11 cellular contexts compared by ENCODE assay signal in genomic region chr5:151678146-151678545, GRCh38. TPM values are rescaled to one million over a fixed set of nuclear protein-coding genes. Genes with fewer than 3 reads are reported as not detected.
DNase-seq lines count a peak whose midpoint lies in the region; ATAC-seq, FAIRE-seq and TF ChIP-seq lines count a peak whose summit lies in the region.
"Had no signal": no experiment of that assay in that cellular context is flagged by ENCODE, and none has a peak within 500 bp of the region (broad histone marks: within the 10 kb centered on the region; RNA-seq: fewer than 3 reads in every experiment).

No MANE protein-coding gene starts in this region.

- peak overlapping the region; percentile 99 for H3K4me3 Mint-ChIP-seq in astrocyte (ENCODE audit: unreplicated experiment)
- H3K4me3 Mint-ChIP-seq in CD4-positive, alpha-beta memory T cell, result no peak overlapping the region
- H3K4me3 Mint-ChIP-seq: memory B cell had no signal

- H3K79me2 ChIP-seq in astrocyte (ENCODE audit: insufficient read depth, low read length), result peaks cover 98% of the 10 kb centered on the region

- peak overlapping the region; percentile 56 for H3K27ac Mint-ChIP-seq in astrocyte (ENCODE audit: unreplicated experiment)
- no peak overlapping the region for H3K27ac Mint-ChIP-seq in CD4-positive, alpha-beta memory T cell
- H3K27ac Mint-ChIP-seq: memory B cell had no signal

- H3K27ac ChIP-seq in BLaER1 (no peak overlapping the region; the same call in 1 of the 2 replicates), astrocyte (ENCODE audit: low read depth, low read length) (peak overlapping the region; percentile 76), rectal smooth muscle tissue (ENCODE audit: low read depth, low read length) (peak overlapping the region; percentile 50)
- no peak overlapping the region for H3K27ac ChIP-seq in CD4-positive, alpha-beta memory T cell (ENCODE audit: low read depth, low read length)

- H3K9me3 Mint-ChIP-seq in astrocyte (ENCODE audit: unreplicated experiment), result no peaks in the 10 kb centered on the region
- H3K9me3 Mint-ChIP-seq in CD4-positive, alpha-beta memory T cell, result no peaks in the 10 kb centered on the region
- H3K9me3 Mint-ChIP-seq: memory B cell had no signal

- H3K27me3 Mint-ChIP-seq in astrocyte (ENCODE audit: low read depth, unreplicated experiment), result no peaks in the 10 kb centered on the region
- H3K27me3 Mint-ChIP-seq in CD4-positive, alpha-beta memory T cell, result peaks cover 0 to 2% of the 10 kb centered on the region in 2 donors

- peaks cover 81% of the 10 kb centered on the region for H3K4me1 Mint-ChIP-seq in astrocyte (ENCODE audit: low read depth, unreplicated experiment)
- H3K4me1 Mint-ChIP-seq in CD4-positive, alpha-beta memory T cell, result no peaks in the 10 kb centered on the region
- H3K4me1 Mint-ChIP-seq: memory B cell had no signal

- no peaks in the 10 kb centered on the region for H3K36me3 ChIP-seq in BLaER1
- H3K36me3 ChIP-seq in astrocyte (ENCODE audit: insufficient read depth, low read length), result peaks cover 66% of the 10 kb centered on the region
- no peaks in the 10 kb centered on the region for H3K36me3 ChIP-seq in rectal smooth muscle tissue (ENCODE audit: control insufficient read depth, insufficient read depth, low read length)
- H3K36me3 ChIP-seq in CD4-positive, alpha-beta memory T cell (ENCODE audit: insufficient read depth, low read length), result no peaks in the 10 kb centered on the region

- H3K4me1 ChIP-seq in BLaER1 (peaks cover 26% of the 10 kb centered on the region), astrocyte (ENCODE audit: insufficient read depth, low read length) (peaks cover 94% of the 10 kb centered on the region), rectal smooth muscle tissue (ENCODE audit: control insufficient read depth, insufficient read depth, low read length) (peaks cover 40% of the 10 kb centered on the region)
- no peaks in the 10 kb centered on the region for H3K4me1 ChIP-seq in CD4-positive, alpha-beta memory T cell (ENCODE audit: insufficient read depth, low read length)

- no peak for FAIRE-seq in astrocyte (lab: Jason Lieb, UNC)

- DNase-seq in astrocyte (ENCODE audit: low read depth) (peak; percentile 39), left cardiac atrium (no peak), DMS 273 (lab: John Stamatoyannopoulos, UW; ENCODE audit: unreplicated experiment) (no peak)
- DNase-seq in CD4-positive, alpha-beta memory T cell, result no peak
- DNase-seq: effector memory CD4-positive, alpha-beta T cell; stimulated activated CD4-positive, alpha-beta T cell treated with anti-CD3 and anti-CD28 coated beads, Interleukin-4, amount 100 ng/mL, for 1 hour had no signal

- H4K20me1 ChIP-seq in BLaER1 (no peaks in the 10 kb centered on the region), astrocyte (ENCODE audit: insufficient read depth, low read length) (peaks cover 97% of the 10 kb centered on the region)

- H3K4me2 ChIP-seq in BLaER1 (peak overlapping the region; percentile 51), astrocyte (ENCODE audit: low read length) (peak overlapping the region; percentile 92)

- H3K9ac ChIP-seq in BLaER1 (no peak overlapping the region), astrocyte (ENCODE audit: low read length) (peak overlapping the region; percentile 63), rectal smooth muscle tissue (ENCODE audit: low read length) (no peak overlapping the region)

- CTCF ChIA-PET in CD4-positive, alpha-beta memory T cell (lab: Charles Lee; ENCODE audit: partially characterized antibody), result no interaction called here

- peaks cover 39% of the 10 kb centered on the region for H3K36me3 Mint-ChIP-seq in astrocyte (ENCODE audit: low read depth, unreplicated experiment)
- H3K36me3 Mint-ChIP-seq in CD4-positive, alpha-beta memory T cell, result no peaks in the 10 kb centered on the region
- H3K36me3 Mint-ChIP-seq: memory B cell had no signal

- no peaks in the 10 kb centered on the region for H3K27me3 ChIP-seq in BLaER1
- no peaks in the 10 kb centered on the region for H3K27me3 ChIP-seq in astrocyte (ENCODE audit: insufficient read depth, low read length)
- no peaks in the 10 kb centered on the region for H3K27me3 ChIP-seq in rectal smooth muscle tissue (ENCODE audit: control insufficient read depth, insufficient read depth, low read length)
- no peaks in the 10 kb centered on the region for H3K27me3 ChIP-seq in CD4-positive, alpha-beta memory T cell (ENCODE audit: insufficient read depth, low read length)

- H3K4me3 ChIP-seq in BLaER1 (no peak overlapping the region), astrocyte (ENCODE audit: insufficient read depth, low read depth, low read length) (peak overlapping the region; percentile 21), rectal smooth muscle tissue (ENCODE audit: low read length) (no peak overlapping the region)
- H3K4me3 ChIP-seq in CD4-positive, alpha-beta memory T cell (ENCODE audit: low read length in 2 of 2), result no peak overlapping the region

- intact Hi-C loops in left cardiac atrium (cut with DNase I), result no loop called here
- intact Hi-C loops in CD4-positive, alpha-beta memory T cell (cut with micrococcal nuclease), result no loop called here

- no peak overlapping the region for H2AFZ ChIP-seq in astrocyte (ENCODE audit: low read depth, low read length)

- TF ChIP-seq CTCF in astrocyte (IDR thresholded peaks at IDR 0.05; ENCODE audit: insufficient read depth, low read depth, low read length), result no peak

- peak; percentile 21 to 59 for ATAC-seq in left cardiac atrium
- no peak for ATAC-seq in HG03469 (IDR thresholded peaks at IDR 0.05; ENCODE audit: unreplicated experiment)
- ATAC-seq in HG03045 (IDR thresholded peaks at IDR 0.05; ENCODE audit: unreplicated experiment), result no peak

- H3K9me3 ChIP-seq in BLaER1, result no peaks in the 10 kb centered on the region
- no peaks in the 10 kb centered on the region for H3K9me3 ChIP-seq in astrocyte (ENCODE audit: insufficient read depth, low read depth, low read length)
- no peaks in the 10 kb centered on the region for H3K9me3 ChIP-seq in CD4-positive, alpha-beta memory T cell (ENCODE audit: control insufficient read depth in 1 of 2, low read length in 2 of 2)

- POLR2A ChIA-PET in CD4-positive, alpha-beta memory T cell (lab: Charles Lee; ENCODE audit: partially characterized antibody), result no interaction called here

RNA-seq across cellular contexts. Expression of gene SPARC, which starts 8.6 kb away (rescaled TPM):
- total RNA-seq in astrocyte, result 15,667 and 20,724 TPM in 2 replicates
- total RNA-seq in left cardiac atrium, result 1,000 to 10,000 TPM in 1 of 2 donors, 100 to 1,000 TPM in 1; 807 to 1,125 TPM
- total RNA-seq in CD4-positive, alpha-beta memory T cell, result under 1 TPM; 0.19 to 0.47 TPM
- polyA plus RNA-seq in CD4-positive, alpha-beta memory T cell, result under 1 TPM in 1 of 2 donors, not detected in 1; 0.37 TPM

Comparison
In these comparisons a context has a peak if more than half of its experiments do, and no peak if none do; other contexts are left out.
1. H3K27ac ChIP-seq: peak in astrocyte (single experiment) and rectal smooth muscle tissue (single experiment); none in BLaER1 (single experiment) and CD4-positive, alpha-beta memory T cell (single experiment).
2. ATAC-seq: peak in left cardiac atrium (2 of 2); none in HG03469 (single experiment) and HG03045 (single experiment).
3. RNA of gene SPARC, which starts 8.6 kb away (total RNA-seq): 15,667 to 20,724 TPM in astrocyte and 807 to 1,125 TPM in left cardiac atrium; 0.19 to 0.47 TPM in CD4-positive, alpha-beta memory T cell; every median in the first group is over 100 times any median in the second.